Comparison of ENCODE assay signal across 1 cellular context in the genomic region with DNA sequence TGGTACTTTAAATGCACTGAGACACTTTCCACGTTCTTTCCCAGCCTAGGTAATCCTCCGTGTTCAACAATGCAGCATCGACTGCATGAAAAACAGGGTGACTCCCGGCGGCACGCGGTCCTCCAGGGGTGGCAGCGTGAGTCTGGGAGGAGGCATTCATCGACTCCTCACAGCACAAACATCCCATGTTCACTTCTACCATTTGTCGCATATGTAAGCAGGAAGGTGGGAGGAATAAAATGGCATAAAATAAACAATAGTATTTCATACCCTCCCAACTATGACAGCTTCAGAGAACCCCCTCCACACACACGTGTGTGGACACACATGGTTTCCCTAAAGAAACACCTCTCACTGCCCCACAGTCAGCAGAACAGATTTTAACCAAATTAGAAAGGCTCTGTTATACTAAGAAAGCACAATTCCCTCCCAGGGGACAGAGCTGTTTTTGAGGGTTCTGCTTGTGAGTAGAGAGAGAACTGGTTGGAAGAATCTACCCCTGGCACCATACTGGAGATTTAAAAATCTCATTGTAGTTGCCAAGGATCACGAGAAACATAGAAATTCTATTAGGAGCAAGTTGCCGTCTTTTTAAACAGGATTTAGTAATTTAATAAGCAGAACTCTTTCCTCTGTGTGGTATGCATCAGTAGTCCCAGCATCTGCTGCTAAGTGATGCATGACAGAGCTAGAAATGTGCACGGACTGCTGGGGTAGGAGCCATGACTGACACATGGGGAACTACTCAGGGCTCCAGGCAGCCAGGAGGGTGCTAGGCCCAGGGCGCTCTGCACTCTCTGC.
TF ChIP-seq lines count a peak whose summit lies in the region.

No MANE protein-coding gene starts in this region.

TF ChIP-seq in HepG2, 621 proteins besides CTCF, POLR2A, EP300 and RAD21:
- TF ChIP-seq ZEB1 (IDR thresholded peaks at IDR 0.05; ENCODE audit: insufficient replicate concordance, low read depth) (no peak), ZSCAN20 (CRISPR knock-in tag; IDR thresholded peaks at IDR 0.05; ENCODE audit: borderline replicate concordance) (no peak), ZNF224 (CRISPR knock-in tag; IDR thresholded peaks at IDR 0.05) (no peak), DNMT1 (CRISPR knock-in tag; IDR thresholded peaks at IDR 0.05) (no peak), ZZZ3 (CRISPR knock-in tag; IDR thresholded peaks at IDR 0.05; ENCODE audit: borderline replicate concordance) (no peak), GATAD2A (CRISPR knock-in tag; IDR thresholded peaks at IDR 0.05) (no peak), ZNF672 (CRISPR knock-in tag; IDR thresholded peaks at IDR 0.05) (no peak), ZNF180 (CRISPR knock-in tag; IDR thresholded peaks at IDR 0.05; ENCODE audit: borderline replicate concordance, low read depth) (no peak), ARNT2 (CRISPR knock-in tag; IDR thresholded peaks at IDR 0.05; ENCODE audit: low read depth) (no peak), ZNF510 (CRISPR knock-in tag; IDR thresholded peaks at IDR 0.05; ENCODE audit: low read depth) (no peak), NFE2L1 (CRISPR knock-in tag; IDR thresholded peaks at IDR 0.05; ENCODE audit: borderline replicate concordance) (no peak), ISX (CRISPR knock-in tag; conservative IDR thresholded peaks at IDR 0.05) (no peak), XRCC5 (optimal IDR thresholded peaks at IDR 0.05; ENCODE audit: low read length) (no peak), MIER3 (CRISPR knock-in tag; IDR thresholded peaks at IDR 0.05; ENCODE audit: borderline replicate concordance) (no peak)
- TF ChIP-seq, protein P1, sequence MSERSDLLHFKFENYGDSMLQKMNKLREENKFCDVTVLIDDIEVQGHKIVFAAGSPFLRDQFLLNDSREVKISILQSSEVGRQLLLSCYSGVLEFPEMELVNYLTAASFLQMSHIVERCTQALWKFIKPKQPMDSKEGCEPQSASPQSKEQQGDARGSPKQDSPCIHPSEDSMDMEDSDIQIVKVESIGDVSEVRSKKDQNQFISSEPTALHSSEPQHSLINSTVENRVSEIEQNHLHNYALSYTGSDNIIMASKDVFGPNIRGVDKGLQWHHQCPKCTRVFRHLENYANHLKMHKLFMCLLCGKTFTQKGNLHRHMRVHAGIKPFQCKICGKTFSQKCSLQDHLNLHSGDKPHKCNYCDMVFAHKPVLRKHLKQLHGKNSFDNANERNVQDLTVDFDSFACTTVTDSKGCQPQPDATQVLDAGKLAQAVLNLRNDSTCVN (CRISPR knock-in tag; IDR thresholded peaks at IDR 0.05; ENCODE audit: borderline replicate concordance), result no peak
- TF ChIP-seq, protein P2, sequence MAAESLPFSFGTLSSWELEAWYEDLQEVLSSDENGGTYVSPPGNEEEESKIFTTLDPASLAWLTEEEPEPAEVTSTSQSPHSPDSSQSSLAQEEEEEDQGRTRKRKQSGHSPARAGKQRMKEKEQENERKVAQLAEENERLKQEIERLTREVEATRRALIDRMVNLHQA (CRISPR knock-in tag; IDR thresholded peaks at IDR 0.05), result no peak
- TF ChIP-seq, protein P3, sequence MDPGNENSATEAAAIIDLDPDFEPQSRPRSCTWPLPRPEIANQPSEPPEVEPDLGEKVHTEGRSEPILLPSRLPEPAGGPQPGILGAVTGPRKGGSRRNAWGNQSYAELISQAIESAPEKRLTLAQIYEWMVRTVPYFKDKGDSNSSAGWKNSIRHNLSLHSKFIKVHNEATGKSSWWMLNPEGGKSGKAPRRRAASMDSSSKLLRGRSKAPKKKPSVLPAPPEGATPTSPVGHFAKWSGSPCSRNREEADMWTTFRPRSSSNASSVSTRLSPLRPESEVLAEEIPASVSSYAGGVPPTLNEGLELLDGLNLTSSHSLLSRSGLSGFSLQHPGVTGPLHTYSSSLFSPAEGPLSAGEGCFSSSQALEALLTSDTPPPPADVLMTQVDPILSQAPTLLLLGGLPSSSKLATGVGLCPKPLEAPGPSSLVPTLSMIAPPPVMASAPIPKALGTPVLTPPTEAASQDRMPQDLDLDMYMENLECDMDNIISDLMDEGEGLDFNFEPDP (CRISPR knock-in tag; conservative IDR thresholded peaks at IDR 0.05), result no peak
- TF ChIP-seq, protein P4, sequence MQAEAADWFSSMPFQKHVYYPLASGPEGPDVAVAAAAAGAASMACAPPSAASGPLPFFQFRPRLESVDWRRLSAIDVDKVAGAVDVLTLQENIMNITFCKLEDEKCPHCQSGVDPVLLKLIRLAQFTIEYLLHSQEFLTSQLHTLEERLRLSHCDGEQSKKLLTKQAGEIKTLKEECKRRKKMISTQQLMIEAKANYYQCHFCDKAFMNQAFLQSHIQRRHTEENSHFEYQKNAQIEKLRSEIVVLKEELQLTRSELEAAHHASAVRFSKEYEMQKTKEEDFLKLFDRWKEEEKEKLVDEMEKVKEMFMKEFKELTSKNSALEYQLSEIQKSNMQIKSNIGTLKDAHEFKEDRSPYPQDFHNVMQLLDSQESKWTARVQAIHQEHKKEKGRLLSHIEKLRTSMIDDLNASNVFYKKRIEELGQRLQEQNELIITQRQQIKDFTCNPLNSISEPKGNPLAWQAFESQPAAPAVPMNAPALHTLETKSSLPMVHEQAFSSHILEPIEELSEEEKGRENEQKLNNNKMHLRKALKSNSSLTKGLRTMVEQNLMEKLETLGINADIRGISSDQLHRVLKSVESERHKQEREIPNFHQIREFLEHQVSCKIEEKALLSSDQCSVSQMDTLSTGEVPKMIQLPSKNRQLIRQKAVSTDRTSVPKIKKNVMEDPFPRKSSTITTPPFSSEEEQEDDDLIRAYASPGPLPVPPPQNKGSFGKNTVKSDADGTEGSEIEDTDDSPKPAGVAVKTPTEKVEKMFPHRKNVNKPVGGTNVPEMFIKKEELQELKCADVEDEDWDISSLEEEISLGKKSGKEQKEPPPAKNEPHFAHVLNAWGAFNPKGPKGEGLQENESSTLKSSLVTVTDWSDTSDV (CRISPR knock-in tag; IDR thresholded peaks at IDR 0.05), result no peak
- TF ChIP-seq, protein P5, sequence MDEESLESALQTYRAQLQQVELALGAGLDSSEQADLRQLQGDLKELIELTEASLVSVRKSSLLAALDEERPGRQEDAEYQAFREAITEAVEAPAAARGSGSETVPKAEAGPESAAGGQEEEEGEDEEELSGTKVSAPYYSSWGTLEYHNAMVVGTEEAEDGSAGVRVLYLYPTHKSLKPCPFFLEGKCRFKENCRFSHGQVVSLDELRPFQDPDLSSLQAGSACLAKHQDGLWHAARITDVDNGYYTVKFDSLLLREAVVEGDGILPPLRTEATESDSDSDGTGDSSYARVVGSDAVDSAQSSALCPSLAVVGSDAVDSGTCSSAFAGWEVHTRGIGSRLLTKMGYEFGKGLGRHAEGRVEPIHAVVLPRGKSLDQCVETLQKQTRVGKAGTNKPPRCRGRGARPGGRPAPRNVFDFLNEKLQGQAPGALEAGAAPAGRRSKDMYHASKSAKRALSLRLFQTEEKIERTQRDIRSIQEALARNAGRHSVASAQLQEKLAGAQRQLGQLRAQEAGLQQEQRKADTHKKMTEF (CRISPR knock-in tag; IDR thresholded peaks at IDR 0.05), result no peak
